Comparison of ENCODE assay signal across 9 cellular contexts in the genomic region with DNA sequence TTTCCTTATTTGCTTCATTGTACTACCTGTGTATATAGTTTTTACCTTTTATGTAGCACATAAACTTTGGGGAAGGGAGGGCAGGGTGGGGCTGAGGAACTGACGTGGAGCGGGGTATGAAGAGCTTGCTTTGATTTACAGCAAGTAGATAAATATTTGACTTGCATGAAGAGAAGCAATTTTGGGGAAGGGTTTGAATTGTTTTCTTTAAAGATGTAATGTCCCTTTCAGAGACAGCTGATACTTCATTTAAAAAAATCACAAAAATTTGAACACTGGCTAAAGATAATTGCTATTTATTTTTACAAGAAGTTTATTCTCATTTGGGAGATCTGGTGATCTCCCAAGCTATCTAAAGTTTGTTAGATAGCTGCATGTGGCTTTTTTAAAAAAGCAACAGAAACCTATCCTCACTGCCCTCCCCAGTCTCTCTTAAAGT. TPM values are rescaled to one million over a fixed set of nuclear protein-coding genes. Genes with fewer than 3 reads are reported as not detected.
DNase-seq lines count a peak whose midpoint lies in the region; ATAC-seq, FAIRE-seq and TF ChIP-seq lines count a peak whose summit lies in the region.
"Had no signal": no experiment of that assay in that cellular context is flagged by ENCODE, and none has a peak within 500 bp of the region (broad histone marks: within the 10 kb centered on the region; RNA-seq: fewer than 3 reads in every experiment).

No MANE protein-coding gene starts in this region.

- TF ChIP-seq EP300 in stomach (IDR thresholded peaks at IDR 0.05), result no peak

- H3K4me3 ChIP-seq in PC-9 (peak overlapping the region; percentile 96), stomach (peak overlapping the region in 2 of 4 donors; percentile 84 to 91)

- 9 to 28% (median 27%) methylated on average over 2 of the region's 2 CpGs for WGBS in stomach, 5 donors

- intact Hi-C loops in activated CD4-positive, alpha-beta T cell treated with anti-CD3 and anti-CD28 coated beads for 36 hours (cut with DNase I, micrococcal nuclease), result loop anchor here in 1 of 2 experiments (5.0 kb wide), 2 partner anchors 1069 to 1666 kb away; no protein-coding TSS in a partner anchor
- intact Hi-C loops in PC-9 (cut with micrococcal nuclease; ENCODE audit: unreplicated experiment), result loop anchor here (10.0 kb wide), 2 partner anchors 454 to 484 kb away; no protein-coding TSS in a partner anchor
- intact Hi-C loops in stomach (cut with DNase I; ENCODE audit: low total_unique reads), result no loop called here

- no peak for DNase-seq in activated CD4-positive, alpha-beta T cell treated with anti-CD3 and anti-CD28 coated beads for 36 hours
- no peak for DNase-seq in activated CD4-positive, alpha-beta T cell treated with anti-CD3 and anti-CD28 coated beads for 48 hours
- no peak for DNase-seq in PC-9
- peak; percentile 33 to 42 for DNase-seq in erythroblast (lab: John Stamatoyannopoulos, UW)
- DNase-seq in stomach, result no peak
- DNase-seq in CD1c-positive myeloid dendritic cell (ENCODE audit: extremely low spot score), result no peak
- no peak for DNase-seq in GM12892 (ENCODE audit: insufficient read length)
- DNase-seq: KG1 had no signal

- H3K4me1 Mint-ChIP-seq in activated CD4-positive, alpha-beta T cell treated with anti-CD3 and anti-CD28 coated beads for 36 hours, result peaks cover 27% of the 10 kb centered on the region

- TF ChIP-seq POLR2A in erythroblast (IDR thresholded peaks at IDR 0.05; ENCODE audit: low read length), result no peak
- TF ChIP-seq POLR2A in stomach (IDR thresholded peaks at IDR 0.05), result no peak
- TF ChIP-seq POLR2A in GM12892 (IDR thresholded peaks at IDR 0.05; ENCODE audit: low read depth, low read length), result no peak

- peaks cover 78% of the 10 kb centered on the region for H3K79me2 ChIP-seq in PC-9 (ENCODE audit: low read depth)

- no peak for FAIRE-seq in GM12892 (lab: Jason Lieb, UNC)

- no peaks in the 10 kb centered on the region for H3K9me2 ChIP-seq in PC-9 (ENCODE audit: insufficient read depth)

- CTCF ChIA-PET in activated CD4-positive, alpha-beta T cell treated with anti-CD3 and anti-CD28 coated beads for 36 hours (lab: Charles Lee), result interaction anchor here (1.1 to 6.1 kb wide), 4 partner anchors 15 to 254 kb away, joined by 3 to 53 read pairs (median 7); no protein-coding TSS in a partner anchor
- CTCF ChIA-PET in PC-9 (lab: Charles Lee), result interaction anchor here (0.6 kb wide), 5 partner anchors 16 to 501 kb away, joined by 3 to 6 read pairs (median 5); no protein-coding TSS in a partner anchor

- no peaks in the 10 kb centered on the region for H3K9me3 Mint-ChIP-seq in activated CD4-positive, alpha-beta T cell treated with anti-CD3 and anti-CD28 coated beads for 36 hours (ENCODE audit: low read depth)

- peaks cover 62% of the 10 kb centered on the region for H3K36me3 Mint-ChIP-seq in activated CD4-positive, alpha-beta T cell treated with anti-CD3 and anti-CD28 coated beads for 36 hours (ENCODE audit: low read depth)

- no TSS peak for BruUV-seq in PC-9 (replicated peaks; lab: Mats Ljungman, UMichigan)

- peak overlapping the region; percentile 100 for H3K4me2 ChIP-seq in PC-9

- ATAC-seq in activated CD4-positive, alpha-beta T cell treated with anti-CD3 and anti-CD28 coated beads for 36 hours, result no peak
- ATAC-seq in GM18861 (IDR thresholded peaks at IDR 0.05; ENCODE audit: unreplicated experiment), result no peak

- no peaks in the 10 kb centered on the region for H3K9me3 ChIP-seq in PC-9 (ENCODE audit: insufficient read depth, low read depth)
- H3K9me3 ChIP-seq in stomach, result no peaks in the 10 kb centered on the region

- H3K27ac Mint-ChIP-seq in activated CD4-positive, alpha-beta T cell treated with anti-CD3 and anti-CD28 coated beads for 36 hours, result peak overlapping the region; percentile 98

- no peaks in the 10 kb centered on the region for H3K27me3 Mint-ChIP-seq in activated CD4-positive, alpha-beta T cell treated with anti-CD3 and anti-CD28 coated beads for 36 hours

- H2AFZ ChIP-seq in PC-9, result no peak overlapping the region

- peak overlapping the region; percentile 98 for H3K27ac ChIP-seq in PC-9
- peak overlapping the region in 4 of 5 donors; percentile 97 to 100 (median 100) for H3K27ac ChIP-seq in stomach

- H3K36me3 ChIP-seq in PC-9 (ENCODE audit: low read depth) (peaks cover 43% of the 10 kb centered on the region), stomach (peaks cover 10 to 26% (median 17%) of the 10 kb centered on the region in 4 donors)

- TF ChIP-seq CTCF in PC-9 (conservative IDR thresholded peaks at IDR 0.05) (no peak), stomach (IDR thresholded peaks at IDR 0.05) (no peak)

- H3K27me3 ChIP-seq in PC-9 (ENCODE audit: insufficient read depth, low read depth) (no peaks in the 10 kb centered on the region), stomach (no peaks in the 10 kb centered on the region)

- H3K4me1 ChIP-seq in PC-9 (replicated peaks; ENCODE audit: insufficient read depth) (peaks cover 38% of the 10 kb centered on the region), stomach (peaks cover 32 to 58% (median 47%) of the 10 kb centered on the region in 4 donors)

- POLR2A ChIA-PET in activated CD4-positive, alpha-beta T cell treated with anti-CD3 and anti-CD28 coated beads for 36 hours (lab: Charles Lee), result interaction anchor here (0.6 to 0.7 kb wide), 2 partner anchors 9 to 16 kb away, joined by 4 to 5 read pairs; no protein-coding TSS in a partner anchor
- POLR2A ChIA-PET in PC-9 (lab: Charles Lee; ENCODE audit: unreplicated experiment), result interaction anchor here (0.5 to 1.2 kb wide), 3 partner anchors 24 to 1500 kb away, joined by 3 to 5 read pairs (median 4); no protein-coding TSS in a partner anchor

- peaks cover 8% of the 10 kb centered on the region for H4K20me1 ChIP-seq in PC-9 (ENCODE audit: insufficient read depth)

- peaks cover 46% of the 10 kb centered on the region for H3F3A ChIP-seq in PC-9 (ENCODE audit: insufficient read depth, low read depth)

- H3K4me3 Mint-ChIP-seq in activated CD4-positive, alpha-beta T cell treated with anti-CD3 and anti-CD28 coated beads for 36 hours, result peak overlapping the region; percentile 93

RNA-seq across cellular contexts. Expression of gene CDKN1B, which starts 4.1 kb away (rescaled TPM):
- 10 to 100 TPM; 34.2 to 37.0 TPM for total RNA-seq in activated CD4-positive, alpha-beta T cell treated with anti-CD3 and anti-CD28 coated beads for 36 hours
- 54.9 and 67.5 TPM in 2 replicates for total RNA-seq in PC-9 (2021)
- total RNA-seq in stomach, result 10 to 100 TPM; 22.9 to 60.8 (median 40.0) TPM
- polyA plus RNA-seq in stomach, result 10 to 100 TPM; 17.7 to 27.6 (median 24.7) TPM
- polyA plus RNA-seq in GM12892 (2012; ENCODE audit: missing spikeins), result 15.1 TPM

RNA-seq across cellular contexts. Expression of gene GPR19, which starts 25.3 kb away (rescaled TPM):
- total RNA-seq in activated CD4-positive, alpha-beta T cell treated with anti-CD3 and anti-CD28 coated beads for 36 hours, result 10 to 100 TPM; 19.4 to 19.8 TPM
- total RNA-seq in PC-9 (2021) (13.2 and 19.3 TPM in 2 replicates), stomach (under 1 TPM in 1 of 5 donors, not detected in 4; 0.73 TPM)
- under 1 TPM; 0.19 to 0.61 (median 0.23) TPM for polyA plus RNA-seq in stomach
- polyA plus RNA-seq in GM12892 (2012; ENCODE audit: missing spikeins), result 1.3 TPM

Comparison
In these comparisons a context has a peak if more than half of its experiments do, and no peak if none do; other contexts are left out.
1. DNase-seq: peak in erythroblast (2 of 2); none in activated CD4-positive, alpha-beta T cell treated with anti-CD3 and anti-CD28 coated beads for 36 hours (single experiment), activated CD4-positive, alpha-beta T cell treated with anti-CD3 and anti-CD28 coated beads for 48 hours (single experiment), PC-9 (0 of 2), stomach (single experiment), CD1c-positive myeloid dendritic cell (single experiment) and GM12892 (single experiment).